ENCODE assay signal across 8 cellular contexts in the genomic region with DNA sequence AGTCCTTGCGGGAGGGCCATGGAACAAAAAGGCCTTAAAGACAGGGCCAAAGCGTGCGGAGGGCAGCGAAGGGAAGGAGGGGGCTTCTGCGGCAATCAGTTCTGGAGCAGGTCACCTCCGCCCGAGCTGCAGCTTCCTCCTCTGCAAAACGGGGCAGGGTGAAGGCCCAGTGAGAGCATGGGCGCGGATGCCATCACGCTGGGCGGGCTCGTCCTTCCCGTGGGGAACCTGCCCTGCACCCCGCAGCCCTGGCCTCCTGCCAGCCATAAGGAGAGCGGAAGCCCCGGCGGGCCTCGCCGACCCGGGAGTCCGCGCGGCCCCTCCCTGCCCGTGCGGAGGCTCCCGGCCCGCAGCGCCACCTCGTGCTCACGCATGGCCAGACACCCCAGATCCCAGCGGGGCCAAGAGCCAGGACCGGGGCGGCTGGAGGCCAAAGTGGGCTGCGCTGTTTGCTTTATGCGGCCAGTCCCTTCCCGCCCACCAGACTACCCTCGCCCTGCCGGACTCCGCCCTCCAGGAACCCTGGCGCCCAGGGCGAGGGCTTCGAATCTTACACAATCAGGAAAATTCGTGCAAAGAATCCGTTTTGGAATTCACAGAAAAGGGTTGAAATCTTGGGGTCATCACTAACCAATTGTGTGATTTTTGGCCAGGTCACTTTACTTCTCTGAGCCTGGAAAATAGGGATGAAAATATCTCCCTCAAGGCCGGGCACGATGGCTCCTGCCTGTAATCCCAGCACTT. TPM values are rescaled to one million over a fixed set of nuclear protein-coding genes. Genes with fewer than 3 reads are reported as not detected.
DNase-seq lines count a peak whose midpoint lies in the region; ATAC-seq and TF ChIP-seq lines count a peak whose summit lies in the region.

No MANE protein-coding gene starts in this region.

- TF ChIP-seq CTCF in GM12865 (IDR thresholded peaks at IDR 0.05; ENCODE audit: insufficient read depth, low read depth, low read length, missing control alignments) (peak; percentile 86), lower leg skin (IDR thresholded peaks at IDR 0.05) (peak in 1 of 3 donors; percentile 88)

- 8 to 9% methylated on average over 47 of the region's 47 CpGs for WGBS in lower leg skin, 2 donors

- ATAC-seq in HG02759 (IDR thresholded peaks at IDR 0.05; ENCODE audit: unreplicated experiment) = peak; percentile 85

- no peak for TF ChIP-seq POLR2A in lower leg skin (IDR thresholded peaks at IDR 0.05)

- peak; percentile 73 for DNase-seq in GM12865 (ENCODE audit: low read depth)
- peak; percentile 55 for DNase-seq in NCI-H345 treated with DMSO at 0.1 percent for 48 hours (lab: John Stamatoyannopoulos, UW; ENCODE audit: unreplicated experiment)
- peak; percentile 49 to 57 for DNase-seq in activated CD4-positive, alpha-beta T cell treated with anti-CD3 and anti-CD28 coated beads, Interleukin-2, amount 50 U/mL, for 4 hours
- DNase-seq in dermis microvascular lymphatic vessel endothelial cell (ENCODE audit: low read depth in 2 of 2) = peak; percentile 37 to 65
- DNase-seq in lower leg skin (ENCODE audit: low spot score in 2 of 2) = peak; percentile 74 to 98
- peak; percentile 21 to 60 (median 52) for DNase-seq in stimulated activated CD4-positive, alpha-beta T cell treated with anti-CD3 and anti-CD28 coated beads, TNF-alpha, amount 100 ng/mL, for 1 hour (ENCODE audit: low read depth in 3 of 3, low spot score in 1 of 3)
- no peak for DNase-seq in NCI-H1048 (lab: John Stamatoyannopoulos, UW)

- no peak overlapping the region for H3K4me3 ChIP-seq in GM12865 (ENCODE audit: low read depth, low read length)
- H3K4me3 ChIP-seq in lower leg skin (ENCODE audit: low read depth, poor library complexity, severe bottlenecking) = no peak overlapping the region

- intact Hi-C loops in lower leg skin (cut with DNase I; ENCODE audit: low total_unique reads) = loop anchor here (5.0 kb wide), 1 partner anchor 67 kb away; no protein-coding TSS in a partner anchor

RNA-seq across cellular contexts. Expression of gene TSKU, which starts 16.1 kb away (rescaled TPM):
- total RNA-seq in dermis microvascular lymphatic vessel endothelial cell (3.0 and 5.9 TPM in 2 replicates), lower leg skin (100 to 1,000 TPM; 113 to 125 (median 120) TPM)

Comparison
In these comparisons a context has a peak if more than half of its experiments do, and no peak if none do; other contexts are left out.
1. RNA of gene TSKU, which starts 16.1 kb away (total RNA-seq): 113 to 125 TPM in lower leg skin; 3.0 to 5.9 TPM in dermis microvascular lymphatic vessel endothelial cell; every median in the first group is over 10 times any median in the second.